ENCODE assay signal across 17 cellular contexts in the genomic region with DNA sequence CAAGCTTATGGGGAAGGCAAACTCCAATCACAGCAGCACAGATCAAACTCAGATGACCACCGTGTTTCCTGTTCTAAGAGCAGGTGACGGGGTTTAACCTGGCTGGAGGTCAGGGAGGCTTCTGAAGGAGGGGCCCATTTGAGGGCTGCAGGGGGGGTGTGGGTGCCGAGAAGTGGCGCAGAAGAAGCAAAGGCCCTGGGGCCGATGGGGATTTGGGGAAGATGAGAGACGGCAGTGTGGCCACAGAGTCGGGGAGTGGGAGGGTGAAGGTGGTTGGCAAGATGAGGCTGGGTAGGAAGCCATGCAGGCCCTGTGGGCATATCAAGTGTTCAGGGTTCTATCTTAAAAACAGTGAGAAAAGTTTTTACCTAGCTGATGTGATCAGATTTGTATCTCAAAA.
A peak's percentile ranks its signal among the peaks of the same experiment; 100 is the strongest.
DNase-seq lines count a peak whose midpoint lies in the region; ATAC-seq and TF ChIP-seq lines count a peak whose summit lies in the region.
"Had no signal": no experiment of that assay in that cellular context is flagged by ENCODE, and none has a peak within 500 bp of the region (broad histone marks: within the 10 kb centered on the region; RNA-seq: fewer than 3 reads in every experiment).

No MANE protein-coding gene starts in this region.

- no peak overlapping the region for H2BK12ac ChIP-seq in H9 (ENCODE audit: insufficient read length, low read depth, low read length)

- no peaks in the 10 kb centered on the region for H3K9me3 Mint-ChIP-seq in activated CD4-positive, alpha-beta T cell treated with anti-CD3 and anti-CD28 coated beads, Interleukin-2, amount 10 ng/mL, durations not matched to agents 24 days and 14 days
- no peaks in the 10 kb centered on the region for H3K9me3 Mint-ChIP-seq in H9
- no peaks in the 10 kb centered on the region for H3K9me3 Mint-ChIP-seq in chondrocyte (ENCODE audit: low read depth)

- no peak overlapping the region for H4K8ac ChIP-seq in H9 (replicated peaks; ENCODE audit: insufficient read length, low read depth, low read length)

- intact Hi-C loops in activated CD4-positive, alpha-beta T cell treated with anti-CD3 and anti-CD28 coated beads, Interleukin-2, amount 10 ng/mL, durations not matched to agents 24 days and 14 days (cut with micrococcal nuclease) = no loop called here
- intact Hi-C loops in posterior vena cava (cut with DNase I) = no loop called here

- H3K4ac ChIP-seq in H9 (ENCODE audit: low read depth, low read length) = no peak overlapping the region

- no peak overlapping the region for H2AFZ ChIP-seq in H9 (ENCODE audit: low read length)

- no peak overlapping the region for H3K4me3 Mint-ChIP-seq in activated CD4-positive, alpha-beta T cell treated with anti-CD3 and anti-CD28 coated beads, Interleukin-2, amount 10 ng/mL, durations not matched to agents 24 days and 14 days
- H3K4me3 Mint-ChIP-seq in H9 = no peak overlapping the region
- no peak overlapping the region for H3K4me3 Mint-ChIP-seq in chondrocyte (ENCODE audit: unreplicated experiment)

- H3K27ac Mint-ChIP-seq in activated CD4-positive, alpha-beta T cell treated with anti-CD3 and anti-CD28 coated beads, Interleukin-2, amount 10 ng/mL, durations not matched to agents 24 days and 14 days = peak overlapping the region; percentile 37
- H3K27ac Mint-ChIP-seq in H9 (peak overlapping the region in 2 of 3 experiments; percentile 34 to 96; a peak in 3 of 7 replicates), chondrocyte (ENCODE audit: unreplicated experiment) (no peak overlapping the region)

- no peak overlapping the region for H3K56ac ChIP-seq in H9 (ENCODE audit: insufficient read length, low read depth, low read length)

- no peak for DNase-seq in activated CD4-positive, alpha-beta T cell treated with anti-CD3 and anti-CD28 coated beads, Interleukin-2, amount 10 ng/mL, durations not matched to agents 24 days and 14 days
- no peak for DNase-seq in activated CD4-positive, alpha-beta T cell treated with anti-CD3 and anti-CD28 coated beads for 4 hours
- DNase-seq in H9 = no peak
- DNase-seq in chondrocyte (ENCODE audit: low spot score) = peak; percentile 57
- DNase-seq in posterior vena cava (ENCODE audit: low spot score) = peak; percentile 31
- no peak for DNase-seq in hypothalamus (lab: John Stamatoyannopoulos, UW)
- no peak for DNase-seq in ACHN
- DNase-seq: C1 segment of cervical spinal cord, DMS79 treated with DMSO at 0.1 percent for 48 hours, NCI-H1417, NCI-H1930, NCI-H2171, NCI-H446 treated with DMSO at 0.1 percent for 48 hours, NCI-H748 treated with DMSO at 0.1 percent for 48 hours, RPMI8226 had no signal

- no peaks in the 10 kb centered on the region for H4K20me1 ChIP-seq in H9 (ENCODE audit: control insufficient read depth, insufficient read depth, insufficient read length)

- no peak overlapping the region for H2AK5ac ChIP-seq in H9 (ENCODE audit: insufficient read length, low read length)

- H3K4me2 ChIP-seq in H9 (ENCODE audit: insufficient read depth, insufficient read length, low read length) = no peak overlapping the region

- H3K79me2 ChIP-seq in H9 (ENCODE audit: insufficient read depth, low read length) = no peaks in the 10 kb centered on the region

- no peak overlapping the region for H2BK5ac ChIP-seq in H9 (ENCODE audit: insufficient read length, low read length)

- no peaks in the 10 kb centered on the region for H3K9me3 ChIP-seq in H9 (ENCODE audit: control insufficient read depth, low read depth, low read length)

- no peak for TF ChIP-seq CTCF in H9 (conservative IDR thresholded peaks at IDR 0.05)
- no peak for TF ChIP-seq CTCF in chondrocyte (IDR thresholded peaks at IDR 0.05)

- no peak overlapping the region for H3T11ph ChIP-seq in H9 (ENCODE audit: low read length)

- H3K14ac ChIP-seq in H9 (ENCODE audit: insufficient read depth, low read length) = no peak overlapping the region

- no peak overlapping the region for H2BK120ac ChIP-seq in H9 (ENCODE audit: low read depth, low read length, poor library complexity, severe bottlenecking)

- no peaks in the 10 kb centered on the region for H3K4me1 ChIP-seq in H9 (ENCODE audit: insufficient read depth, low read length)

- H2BK15ac ChIP-seq in H9 (ENCODE audit: low read depth, low read length) = no peak overlapping the region

- H3K27me3 Mint-ChIP-seq in activated CD4-positive, alpha-beta T cell treated with anti-CD3 and anti-CD28 coated beads, Interleukin-2, amount 10 ng/mL, durations not matched to agents 24 days and 14 days = no peaks in the 10 kb centered on the region
- H3K27me3 Mint-ChIP-seq in H9 (ENCODE audit: low read depth) (no peaks in the 10 kb centered on the region), chondrocyte (ENCODE audit: low read depth) (no peaks in the 10 kb centered on the region)

- H3K27ac ChIP-seq in H9 (ENCODE audit: insufficient read length, low read depth, low read length) = no peak overlapping the region

- H2BK20ac ChIP-seq in H9 (ENCODE audit: low read depth, low read length, poor library complexity, severe bottlenecking) = no peak overlapping the region

- no peaks in the 10 kb centered on the region for H3K23me2 ChIP-seq in H9 (ENCODE audit: insufficient read length, low read depth, low read length, poor library complexity, severe bottlenecking)

- peaks cover 47% of the 10 kb centered on the region for H3K4me1 Mint-ChIP-seq in activated CD4-positive, alpha-beta T cell treated with anti-CD3 and anti-CD28 coated beads, Interleukin-2, amount 10 ng/mL, durations not matched to agents 24 days and 14 days
- H3K4me1 Mint-ChIP-seq in H9 (peaks cover 6 to 11% of the 10 kb centered on the region in 2 experiments; a peak in 3 of 4 replicates), chondrocyte (ENCODE audit: low read depth) (no peaks in the 10 kb centered on the region)

- no peak overlapping the region for H3K9ac ChIP-seq in H9 (ENCODE audit: extremely low read depth, insufficient read length, low read length)

- H3K79me1 ChIP-seq in H9 (ENCODE audit: insufficient read depth, low read depth, low read length, poor library complexity, severe bottlenecking) = no peaks in the 10 kb centered on the region

- no peak for ATAC-seq in GM19324 (IDR thresholded peaks at IDR 0.05; ENCODE audit: low FRiP score, unreplicated experiment)
- ATAC-seq: HCT116 had no signal

- no CpG with 5 or more reads among the region's 7 CpGs for WGBS in H9 (ENCODE audit: extremely low coverage, insufficient read length, low lambda C conversion rate)

- no peak overlapping the region for H4K91ac ChIP-seq in H9 (ENCODE audit: insufficient read length, low read depth, low read length)

- H3K23ac ChIP-seq in H9 (ENCODE audit: insufficient read length, low read depth, low read length) = no peak overlapping the region

- H3K27me3 ChIP-seq in H9 (ENCODE audit: insufficient read depth, low read length) = no peaks in the 10 kb centered on the region

- no peak overlapping the region for H3K18ac ChIP-seq in H9 (ENCODE audit: insufficient read length, low read depth, low read length)

- no peak overlapping the region for H4K5ac ChIP-seq in H9 (ENCODE audit: insufficient read length, low read depth, low read length)

- H3K36me3 Mint-ChIP-seq in activated CD4-positive, alpha-beta T cell treated with anti-CD3 and anti-CD28 coated beads, Interleukin-2, amount 10 ng/mL, durations not matched to agents 24 days and 14 days (ENCODE audit: low read depth) = peaks cover 51% of the 10 kb centered on the region
- peaks cover 0 to 3% (median 0%) of the 10 kb centered on the region in 3 experiments; a peak in 1 of 7 replicates for H3K36me3 Mint-ChIP-seq in H9 (ENCODE audit: insufficient read depth in 1 of 3, low read depth in 3 of 3)
- H3K36me3 Mint-ChIP-seq in chondrocyte (ENCODE audit: low read depth) = peaks cover 41% of the 10 kb centered on the region

- in situ Hi-C loops in ACHN (cut with HindIII; ENCODE audit: low pct_ligation_motif_present, low pct_unique_long_range_greater_than_20kb, low sequenced_read_pairs) = no loop called here

Comparison
In these comparisons a context has a peak if more than half of its experiments do, and no peak if none do; other contexts are left out.
1. DNase-seq: peak in chondrocyte (single experiment) and posterior vena cava (single experiment); none in activated CD4-positive, alpha-beta T cell treated with anti-CD3 and anti-CD28 coated beads, Interleukin-2, amount 10 ng/mL, durations not matched to agents 24 days and 14 days (single experiment), activated CD4-positive, alpha-beta T cell treated with anti-CD3 and anti-CD28 coated beads for 4 hours (0 of 2), H9 (single experiment), hypothalamus (0 of 51) and ACHN (single experiment).